8 cellular contexts compared by ENCODE assay signal in genomic region chr7:75914169-75914654, GRCh38. TPM values are rescaled to one million over a fixed set of nuclear protein-coding genes. Genes with fewer than 3 reads are reported as not detected.
DNase-seq lines count a peak whose midpoint lies in the region; ATAC-seq, FAIRE-seq and TF ChIP-seq lines count a peak whose summit lies in the region.

No MANE protein-coding gene starts in this region.

- H3K4me2 ChIP-seq in H1 (ENCODE audit: insufficient read depth in 1 of 2, low read depth in 2 of 2, low read length in 2 of 2): peak overlapping the region; percentile 88 to 89

- intact Hi-C loops in CD4-positive, alpha-beta T cell (cut with DNase I, micrococcal nuclease): loop anchor here in 1 of 2 experiments (1.0 to 10.0 kb wide), 2 partner anchors 34 to 481 kb away; no protein-coding TSS in a partner anchor

- DNase-seq in CD4-positive, alpha-beta T cell: no peak
- DNase-seq in NCI-H69 (lab: John Stamatoyannopoulos, UW) (peak; percentile 58), H1 (ENCODE audit: low read depth in 1 of 2, low spot score in 2 of 2) (no peak), GM12891 (ENCODE audit: insufficient read length, low spot score) (no peak), NCI-H524 (lab: John Stamatoyannopoulos, UW) (no peak)
- DNase-seq in NK-92 treated with Interleukin-12 subunit alpha and Interleukin-12 subunit beta, amount 100 ng/mL, for 24 hours (lab: John Stamatoyannopoulos, UW): no peak

- no peak overlapping the region for H2BK120ac ChIP-seq in H1 (replicated peaks; ENCODE audit: low read depth, low read length)

- no peak for TF ChIP-seq RAD21 in H1 (IDR thresholded peaks at IDR 0.05 in 1 of 2, conservative IDR thresholded peaks at IDR 0.05 in 1 of 2; ENCODE audit: low read depth in 2 of 2, low read length in 2 of 2)

- H2AFZ ChIP-seq in H1 (ENCODE audit: low read length): peak overlapping the region; percentile 83; the same call in 1 of the 2 replicates

- peak overlapping the region; percentile 94; the same call in 1 of the 2 replicates for H4K8ac ChIP-seq in H1 (ENCODE audit: extremely low read depth, insufficient read depth, low read length)

- TF ChIP-seq POLR2A in H1 (IDR thresholded peaks at IDR 0.05; ENCODE audit: control extremely low read depth in 1 of 2, low read depth in 2 of 2, low read length in 2 of 2) (no peak), GM12891 (IDR thresholded peaks at IDR 0.05; ENCODE audit: low read depth, low read length) (no peak)

- H4K91ac ChIP-seq in H1 (replicated peaks; ENCODE audit: insufficient read length, low read length): no peak overlapping the region

- ATAC-seq in CD4-positive, alpha-beta T cell (ENCODE audit: poor library complexity): no peak
- ATAC-seq in GM21576 (IDR thresholded peaks at IDR 0.05; ENCODE audit: unreplicated experiment): no peak

- no peaks in the 10 kb centered on the region for H3K27me3 ChIP-seq in CD4-positive, alpha-beta T cell (ENCODE audit: control insufficient read depth, insufficient read depth, low read length)
- H3K27me3 ChIP-seq in H1 (replicated peaks in 1 of 4; ENCODE audit: control insufficient read depth in 3 of 4, extremely low read depth in 1 of 4, insufficient read depth in 3 of 4, low read length in 3 of 4) (no peaks in the 10 kb centered on the region), neutrophil (peaks cover 5% of the 10 kb centered on the region)

- no peak overlapping the region for H2BK20ac ChIP-seq in H1 (ENCODE audit: low read length)

- CTCF ChIA-PET in CD4-positive, alpha-beta T cell (lab: Charles Lee): no interaction called here
- CTCF ChIA-PET in H1 (lab: Charles Lee; ENCODE audit: partially characterized antibody): interaction anchor here (0.7 to 1.7 kb wide), 5 partner anchors 13 to 106 kb away, joined by 3 to 4 read pairs (median 3); no protein-coding TSS in a partner anchor

- peaks cover 4 to 10% of the 10 kb centered on the region in 2 experiments for H4K20me1 ChIP-seq in H1 (replicated peaks in 1 of 2; ENCODE audit: control insufficient read depth in 1 of 2, insufficient read depth in 2 of 2, low read length in 2 of 2)

- H3K18ac ChIP-seq in H1 (ENCODE audit: extremely low read depth, low read length): peak overlapping the region; percentile 87

- H3K9me3 Mint-ChIP-seq in CD4-positive, alpha-beta T cell: no peaks in the 10 kb centered on the region

- WGBS in H1 (ENCODE audit: extremely low coverage in 1 of 2, insufficient coverage in 1 of 2, insufficient read length in 1 of 2, insufficient replicate concordance in 2 of 2, low coverage in 1 of 2, low lambda C conversion rate in 2 of 2, missing lambda C conversion rate in 1 of 2), 2 experiments: 49% methylated on average over 18 of the region's 18 CpGs; no CpG with 5 or more reads in 1 of the 2 experiments

- no peak for TF ChIP-seq EP300 in H1 (IDR thresholded peaks at IDR 0.05; ENCODE audit: borderline replicate concordance in 1 of 2, low read depth in 2 of 2, low read length in 2 of 2)

- H2BK15ac ChIP-seq in H1 (ENCODE audit: low read length): peak overlapping the region; percentile 92; the same call in 1 of the 2 replicates

- H3K36me3 Mint-ChIP-seq in CD4-positive, alpha-beta T cell (ENCODE audit: low read depth): peaks cover 11% of the 10 kb centered on the region

- POLR2A ChIA-PET in CD4-positive, alpha-beta T cell (lab: Charles Lee): interaction anchor here (0.9 to 3.6 kb wide), 19 partner anchors 11 to 1830 kb away, joined by 3 to 46 read pairs (median 4); partner anchors contain the start of genes LIMK1, MDH2, RHBDD2 and STYXL1
- POLR2A ChIA-PET in H1 (lab: Charles Lee; ENCODE audit: partially characterized antibody): interaction anchor here (0.8 to 4.7 kb wide), 22 partner anchors 10 to 109 kb away, joined by 3 to 43 read pairs (median 6); partner anchors contain the start of gene TMEM120A

- no peak overlapping the region for H3K56ac ChIP-seq in H1 (replicated peaks; ENCODE audit: insufficient read length, low read depth, low read length)

- H3K36me3 ChIP-seq in H1 (ENCODE audit: control insufficient read depth in 2 of 4, insufficient read depth in 4 of 4, low read length in 3 of 4): no peaks in the 10 kb centered on the region
- H3K36me3 ChIP-seq in neutrophil: no peaks in the 10 kb centered on the region

- peak overlapping the region; percentile 95 for H3K4me3 Mint-ChIP-seq in CD4-positive, alpha-beta T cell

- no peak overlapping the region for H3K23ac ChIP-seq in H1 (ENCODE audit: insufficient read length)

- no peaks in the 10 kb centered on the region for H3K27me3 Mint-ChIP-seq in CD4-positive, alpha-beta T cell

- H2BK5ac ChIP-seq in H1 (ENCODE audit: low read depth, low read length): peak overlapping the region; percentile 88; the same call in 1 of the 2 replicates

- no peak overlapping the region for H2AK5ac ChIP-seq in H1 (ENCODE audit: low read depth, low read length)

- H3K23me2 ChIP-seq in H1 (ENCODE audit: low read depth, low read length): peaks cover 10% of the 10 kb centered on the region

- peak overlapping the region; percentile 91 for H3K27ac ChIP-seq in CD4-positive, alpha-beta T cell (ENCODE audit: low read depth, low read length)
- H3K27ac ChIP-seq in H1 (ENCODE audit: low read depth, low read length): 0 out of 2 replicates have a peak overlapping the region, but pooled peaks have one; percentile 27
- peak overlapping the region; percentile 86 for H3K27ac ChIP-seq in neutrophil

- peak overlapping the region; percentile 98 for H3K27ac Mint-ChIP-seq in CD4-positive, alpha-beta T cell

- TF ChIP-seq CTCF in CD4-positive, alpha-beta T cell (IDR thresholded peaks at IDR 0.05): no peak
- TF ChIP-seq CTCF in H1 (IDR thresholded peaks at IDR 0.05; ENCODE audit: control extremely low read depth in 1 of 3, insufficient read depth in 1 of 3, low read depth in 1 of 3, low read length in 3 of 3): no peak
- no peak for TF ChIP-seq CTCF in neutrophil (IDR thresholded peaks at IDR 0.05)

- H4K5ac ChIP-seq in H1 (ENCODE audit: insufficient read length, low read depth, low read length): peak overlapping the region; percentile 88

- H3K14ac ChIP-seq in H1 (ENCODE audit: insufficient read length): no peak overlapping the region

- FAIRE-seq in H1 (lab: Jason Lieb, UNC) (no peak), GM12891 (lab: Jason Lieb, UNC) (no peak)

- H3K4me1 ChIP-seq in H1 (replicated peaks in 1 of 4; ENCODE audit: control insufficient read depth in 3 of 4, insufficient read depth in 4 of 4, low read length in 3 of 4) (peaks cover 0 to 12% (median 4%) of the 10 kb centered on the region in 4 experiments; a peak in 4 of 7 replicates), neutrophil (ENCODE audit: control insufficient read depth in 1 of 2, insufficient read depth in 1 of 2, low read depth in 1 of 2, low read length in 1 of 2) (peaks cover 21 to 25% of the 10 kb centered on the region in 2 experiments)

- H3K4ac ChIP-seq in H1 (replicated peaks; ENCODE audit: insufficient read length, low read depth, low read length): no peak overlapping the region

- peak overlapping the region in 3 of 4 experiments; percentile 53 to 81 (median 69); a peak in 5 of 7 replicates for H3K9ac ChIP-seq in H1 (replicated peaks in 1 of 4; ENCODE audit: extremely low read depth in 1 of 4, low read depth in 3 of 4, low read length in 3 of 4)

- no peaks in the 10 kb centered on the region for H3K9me3 ChIP-seq in CD4-positive, alpha-beta T cell (ENCODE audit: control insufficient read depth, low read length)
- H3K9me3 ChIP-seq in H1 (ENCODE audit: insufficient read depth in 2 of 2, low read depth in 1 of 2, low read length in 1 of 2) (no peaks in the 10 kb centered on the region), neutrophil (no peaks in the 10 kb centered on the region)

- 0 out of 2 replicates have a peak overlapping the region, but pooled peaks have one; percentile 12 for H2BK12ac ChIP-seq in H1 (ENCODE audit: low read depth, low read length)

- peaks cover 42% of the 10 kb centered on the region for H3K4me1 Mint-ChIP-seq in CD4-positive, alpha-beta T cell (ENCODE audit: low read depth)

- H3K79me2 ChIP-seq in H1 (ENCODE audit: control insufficient read depth in 1 of 2, insufficient read depth in 2 of 2, low read length in 2 of 2): peaks cover 9 to 36% of the 10 kb centered on the region in 2 experiments

- peaks cover 4% of the 10 kb centered on the region for H3K79me1 ChIP-seq in H1 (ENCODE audit: low read depth, low read length)

- peak overlapping the region; percentile 66 to 89 (median 68) for H3K4me3 ChIP-seq in H1 (ENCODE audit: extremely low read depth in 1 of 4, insufficient read depth in 2 of 4, low read depth in 3 of 4, low read length in 4 of 4)
- H3K4me3 ChIP-seq in neutrophil (ENCODE audit: low read depth in 1 of 2, low read length in 1 of 2): peak overlapping the region; percentile 93 to 99

TF ChIP-seq in GM12891, 5 proteins besides CTCF, POLR2A, EP300 and RAD21:
- TF ChIP-seq POLR2AphosphoS5 (IDR thresholded peaks at IDR 0.05; ENCODE audit: low read depth, low read length) (no peak), SPI1 (IDR thresholded peaks at IDR 0.05; ENCODE audit: low read depth, low read length) (no peak), PAX5 (IDR thresholded peaks at IDR 0.05; ENCODE audit: insufficient read depth, low read length, severe bottlenecking) (no peak)

RNA-seq across cellular contexts. Expression of gene POR, which starts 0.7 kb away (rescaled TPM):
- total RNA-seq in CD4-positive, alpha-beta T cell: 10 to 100 TPM; 44.2 to 54.8 TPM
- total RNA-seq in H1 (2021; fragmentation: NEBNext Ultra II Directional; extraction: Animal tissue kit (Norgen Biotek cat#: 25700)): 127 and 144 TPM in 2 replicates
- 98.7 and 213 TPM in 2 replicates for polyA plus RNA-seq in H1 (2011; rRNA removed)
- 143 TPM for polyA plus RNA-seq in H1 (2011; cell fraction: cytosol; rRNA removed)
- polyA plus RNA-seq in H1 (2011; cell fraction: nucleus; rRNA removed): 390 TPM
- polyA plus RNA-seq in H1 (2012, experiment 1 of 2): 65.5 to 111 TPM (median 109 TPM) in 4 replicates
- polyA plus RNA-seq in H1 (2012, experiment 2 of 2): 172 TPM
- polyA plus RNA-seq in H1 (2013, experiment 1 of 2): 204 TPM
- 195 TPM for polyA plus RNA-seq in H1 (2013, experiment 2 of 2)
- 51.2 and 71.3 TPM in 2 replicates for polyA minus RNA-seq in H1 (2011; rRNA and poly(A)+ RNA removed)
- polyA minus RNA-seq in H1 (2011; cell fraction: cytosol; rRNA and poly(A)+ RNA removed): 118 TPM
- 98.3 TPM for polyA minus RNA-seq in H1 (2011; cell fraction: nucleus; rRNA and poly(A)+ RNA removed)
- polyA plus RNA-seq in GM12891 (2012; ENCODE audit: low read depth, missing spikeins): 41.4 TPM

RNA-seq across cellular contexts. Expression of gene RHBDD2, which starts 35.4 kb away (rescaled TPM):
- 100 to 1,000 TPM; 199 to 208 TPM for total RNA-seq in CD4-positive, alpha-beta T cell
- 28.3 and 29.5 TPM in 2 replicates for total RNA-seq in H1 (2021; fragmentation: NEBNext Ultra II Directional; extraction: Animal tissue kit (Norgen Biotek cat#: 25700))
- polyA plus RNA-seq in H1 (2011; rRNA removed): 65.5 and 83.6 TPM in 2 replicates
- 30.5 TPM for polyA plus RNA-seq in H1 (2011; cell fraction: cytosol; rRNA removed)
- polyA plus RNA-seq in H1 (2011; cell fraction: nucleus; rRNA removed): 48.6 TPM
- 22.3 to 41.5 TPM (median 36.1 TPM) in 4 replicates for polyA plus RNA-seq in H1 (2012, experiment 1 of 2)
- 36.4 TPM for polyA plus RNA-seq in H1 (2012, experiment 2 of 2)
- 36.4 TPM for polyA plus RNA-seq in H1 (2013, experiment 1 of 2)
- 40.7 TPM for polyA plus RNA-seq in H1 (2013, experiment 2 of 2)
- polyA minus RNA-seq in H1 (2011; rRNA and poly(A)+ RNA removed): 19.9 and 26.2 TPM in 2 replicates
- polyA minus RNA-seq in H1 (2011; cell fraction: cytosol; rRNA and poly(A)+ RNA removed): 20.5 TPM
- polyA minus RNA-seq in H1 (2011; cell fraction: nucleus; rRNA and poly(A)+ RNA removed): 23.4 TPM
- polyA plus RNA-seq in GM12891 (2012; ENCODE audit: low read depth, missing spikeins): 26.0 TPM

Comparison
In these comparisons a context has a peak if more than half of its experiments do, and no peak if none do; other contexts are left out.
1. H3K27ac ChIP-seq: peak in every context shown above with its lines; median percentile 91 in CD4-positive, alpha-beta T cell; 86 in neutrophil; 27 in H1.